In the genomic region with DNA sequence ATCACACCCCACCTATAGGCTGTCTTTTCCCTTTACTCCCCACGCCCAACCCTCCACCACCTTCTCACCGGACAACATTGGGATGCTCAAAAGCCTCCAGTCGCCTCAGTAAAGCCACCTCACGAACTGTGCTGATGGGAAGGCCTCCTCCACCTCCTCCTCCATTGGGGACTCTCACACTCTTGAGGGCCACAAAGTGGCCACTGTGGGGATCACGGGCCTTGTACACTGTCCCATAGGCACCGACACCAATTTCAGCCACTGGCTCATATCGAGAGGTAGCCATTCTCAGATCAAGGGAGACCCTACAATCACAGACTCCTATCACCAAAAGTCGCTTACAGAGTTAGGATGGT, we compare ENCODE assay signal across 1 cellular context.
A peak's percentile ranks its signal among the peaks of the same experiment; 100 is the strongest.
TF ChIP-seq lines count a peak whose summit lies in the region.

No MANE protein-coding gene starts in this region.

TF ChIP-seq in H1, 55 proteins besides CTCF, POLR2A, EP300 and RAD21:
- TF ChIP-seq KDM4A (IDR thresholded peaks at IDR 0.05; ENCODE audit: low read depth, low read length, severe bottlenecking): peak; percentile 16
- no peak for TF ChIP-seq SUZ12 (IDR thresholded peaks at IDR 0.05; ENCODE audit: low read length)
